33 cellular contexts compared by ENCODE assay signal in the genomic region with DNA sequence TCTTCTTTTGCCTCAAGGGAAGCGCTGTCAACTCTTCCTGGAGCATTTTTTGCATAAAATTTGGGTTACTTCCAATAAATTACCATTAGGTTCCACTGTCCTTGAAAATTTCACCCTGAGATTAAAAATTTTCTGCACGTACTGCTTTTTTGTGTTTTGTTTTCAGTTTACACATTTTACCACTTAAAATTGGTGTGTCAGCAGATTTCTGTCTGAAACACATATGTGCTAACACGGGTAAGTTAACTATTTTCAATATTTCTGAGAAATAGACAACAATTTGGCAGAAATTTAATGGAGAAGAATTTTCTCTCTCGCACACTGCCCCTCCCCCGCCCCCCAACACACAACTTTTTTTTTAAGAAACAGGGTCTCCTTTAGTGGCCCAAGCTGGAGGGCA.
"Had no signal": no experiment of that assay in that cellular context is flagged by ENCODE, and none has a peak within 500 bp of the region (broad histone marks: within the 10 kb centered on the region; RNA-seq: fewer than 3 reads in every experiment).

No MANE protein-coding gene starts in this region.

- H3K4me3 Mint-ChIP-seq: activated CD4-positive, alpha-beta memory T cell treated with anti-CD3 and anti-CD28 coated beads for 36 hours; activated CD4-positive, alpha-beta T cell treated with anti-CD3 and anti-CD28 coated beads for 36 hours; activated CD4-positive, alpha-beta T cell treated with anti-CD3 and anti-CD28 coated beads, Interleukin-2, amount 10 ng/mL, durations not matched to agents 24 days and 14 days; activated CD8-positive, alpha-beta memory T cell treated with anti-CD3 and anti-CD28 coated beads, Interleukin-2, amount 10 ng/mL, durations not matched to agents 7 days and 5 days; activated CD8-positive, alpha-beta T cell treated with anti-CD3 and anti-CD28 coated beads, Interleukin-2, amount 10 ng/mL, durations not matched to agents 7 days and 5 days; activated naive CD4-positive, alpha-beta T cell treated with anti-CD3 and anti-CD28 coated beads, Interleukin-2, amount 10 ng/mL, durations not matched to agents 7 days and 5 days; activated naive CD8-positive, alpha-beta T cell treated with anti-CD3 and anti-CD28 coated beads, Interleukin-2, amount 10 ng/mL, durations not matched to agents 7 days and 5 days; activated T-helper 1 cell treated with anti-CD3 and anti-CD28 coated beads, Interleukin-12 subunit alpha, Interleukin-12 subunit beta, Interleukin-2, Interleukin-4 antibody, amounts not matched to agents 30 ng/mL and 10 ng/mL and 1 ng/mL, durations not matched to agents 14 hours and 24 hours and 36 hours; brain; endodermal cell had no signal

- H3K4me2 ChIP-seq: hepatocyte had no signal

- H2AFZ ChIP-seq: hepatocyte had no signal

- H3K27me3 ChIP-seq: ascending aorta, breast epithelium, cardiac muscle cell, colonic mucosa, dorsolateral prefrontal cortex, esophagus muscularis mucosa, foreskin keratinocyte, gastroesophageal sphincter, heart right ventricle, hepatocyte had no signal

- H3K27ac Mint-ChIP-seq: activated CD4-positive, alpha-beta memory T cell treated with anti-CD3 and anti-CD28 coated beads for 36 hours; activated CD4-positive, alpha-beta T cell treated with anti-CD3 and anti-CD28 coated beads for 36 hours; activated CD4-positive, alpha-beta T cell treated with anti-CD3 and anti-CD28 coated beads, Interleukin-2, amount 10 ng/mL, durations not matched to agents 24 days and 14 days; activated CD8-positive, alpha-beta memory T cell treated with anti-CD3 and anti-CD28 coated beads, Interleukin-2, amount 10 ng/mL, durations not matched to agents 7 days and 5 days; activated CD8-positive, alpha-beta T cell treated with anti-CD3 and anti-CD28 coated beads, Interleukin-2, amount 10 ng/mL, durations not matched to agents 7 days and 5 days; activated naive CD4-positive, alpha-beta T cell treated with anti-CD3 and anti-CD28 coated beads, Interleukin-2, amount 10 ng/mL, durations not matched to agents 7 days and 5 days; activated naive CD4-positive, alpha-beta T cell treated with anti-CD3 and anti-CD28 coated beads, Interleukin-2, amount 50 U/mL, for 72 hours; activated naive CD8-positive, alpha-beta T cell treated with anti-CD3 and anti-CD28 coated beads, Interleukin-2, amount 10 ng/mL, durations not matched to agents 7 days and 5 days; activated T-helper 1 cell treated with anti-CD3 and anti-CD28 coated beads, Interleukin-12 subunit alpha, Interleukin-12 subunit beta, Interleukin-2, Interleukin-4 antibody, amounts not matched to agents 30 ng/mL and 10 ng/mL and 1 ng/mL, durations not matched to agents 14 hours and 24 hours and 36 hours; activated T-helper 2 cell treated with anti-CD3 and anti-CD28 coated beads, Interferon-gamma antibody, Interleukin-2, Interleukin-4, amounts not matched to agents 10 μg/mL and 5 μg/mL and 100 μg/mL, durations not matched to agents 14 hours and 24 hours and 36 hours; brain; endodermal cell had no signal

- H3K4me1 ChIP-seq: ascending aorta, breast epithelium, colonic mucosa, esophagus muscularis mucosa, foreskin keratinocyte, gastroesophageal sphincter, heart right ventricle had no signal

- H3K4me1 Mint-ChIP-seq: activated naive CD4-positive, alpha-beta T cell treated with anti-CD3 and anti-CD28 coated beads, Interleukin-2, amount 10 ng/mL, durations not matched to agents 7 days and 5 days; activated naive CD8-positive, alpha-beta T cell treated with anti-CD3 and anti-CD28 coated beads, Interleukin-2, amount 10 ng/mL, durations not matched to agents 7 days and 5 days; brain; endodermal cell had no signal

- H3K36me3 ChIP-seq: ascending aorta, breast epithelium, cardiac muscle cell, colonic mucosa, esophagus muscularis mucosa, gastroesophageal sphincter, heart right ventricle had no signal

- DNase-seq: activated CD4-positive, alpha-beta memory T cell treated with anti-CD3 and anti-CD28 coated beads for 36 hours; activated CD4-positive, alpha-beta T cell treated with anti-CD3 and anti-CD28 coated beads for 36 hours; activated CD4-positive, alpha-beta T cell treated with anti-CD3 and anti-CD28 coated beads, Interleukin-2, amount 10 ng/mL, durations not matched to agents 24 days and 14 days; activated CD4-positive, CD25-positive, alpha-beta regulatory T cell; activated CD4-positive, CD25-positive, alpha-beta regulatory T cell treated with anti-CD3 and anti-CD28 coated beads, Interleukin-2, amount 50 U/mL, for 72 hours; activated CD8-positive, alpha-beta memory T cell treated with anti-CD3 and anti-CD28 coated beads, Interleukin-2, amount 10 ng/mL, durations not matched to agents 7 days and 5 days; activated CD8-positive, alpha-beta memory T cell treated with anti-CD3 and anti-CD28 coated beads, Interleukin-2, amount 50 U/mL, for 4 hours; activated CD8-positive, alpha-beta T cell treated with anti-CD3 and anti-CD28 coated beads, Interleukin-2, amount 10 ng/mL, durations not matched to agents 7 days and 5 days; activated gamma-delta T cell; activated naive CD4-positive, alpha-beta T cell; activated naive CD4-positive, alpha-beta T cell treated with anti-CD3 and anti-CD28 coated beads, Interleukin-2, amount 10 ng/mL, durations not matched to agents 7 days and 5 days; activated naive CD8-positive, alpha-beta T cell treated with anti-CD3 and anti-CD28 coated beads, Interleukin-2, amount 10 ng/mL, durations not matched to agents 7 days and 5 days; activated T-cell treated with anti-CD3 and anti-CD28 coated beads, Interleukin-2, amount 50 U/mL, for 1 hour; activated T-cell treated with anti-CD3 and anti-CD28 coated beads, Interleukin-2, amount 50 U/mL, for 48 hours; central memory CD4-positive, alpha-beta T cell; cerebellar nuclear complex; colonic mucosa; dorsolateral prefrontal cortex; effector memory CD4-positive, alpha-beta T cell; endodermal cell; foreskin keratinocyte; heart right ventricle; T-helper 2 cell had no signal

- H3K9me3 ChIP-seq: ascending aorta, breast epithelium, colonic mucosa, esophagus muscularis mucosa, gastroesophageal sphincter, heart right ventricle had no signal

- H3K9me3 Mint-ChIP-seq: activated CD4-positive, alpha-beta memory T cell treated with anti-CD3 and anti-CD28 coated beads for 36 hours; activated naive CD4-positive, alpha-beta T cell treated with anti-CD3 and anti-CD28 coated beads, Interleukin-2, amount 10 ng/mL, durations not matched to agents 7 days and 5 days; activated naive CD4-positive, alpha-beta T cell treated with anti-CD3 and anti-CD28 coated beads, Interleukin-2, amount 50 U/mL, for 72 hours; activated naive CD8-positive, alpha-beta T cell treated with anti-CD3 and anti-CD28 coated beads, Interleukin-2, amount 10 ng/mL, durations not matched to agents 7 days and 5 days; activated T-helper 1 cell treated with anti-CD3 and anti-CD28 coated beads, Interleukin-12 subunit alpha, Interleukin-12 subunit beta, Interleukin-2, Interleukin-4 antibody, amounts not matched to agents 30 ng/mL and 10 ng/mL and 1 ng/mL, durations not matched to agents 14 hours and 24 hours and 36 hours; activated T-helper 2 cell treated with anti-CD3 and anti-CD28 coated beads, Interferon-gamma antibody, Interleukin-2, Interleukin-4, amounts not matched to agents 10 μg/mL and 5 μg/mL and 100 μg/mL, durations not matched to agents 14 hours and 24 hours and 36 hours had no signal

- H3K36me3 Mint-ChIP-seq: activated CD4-positive, alpha-beta memory T cell treated with anti-CD3 and anti-CD28 coated beads for 36 hours; activated CD8-positive, alpha-beta memory T cell treated with anti-CD3 and anti-CD28 coated beads, Interleukin-2, amount 10 ng/mL, durations not matched to agents 7 days and 5 days; activated naive CD4-positive, alpha-beta T cell treated with anti-CD3 and anti-CD28 coated beads, Interleukin-2, amount 10 ng/mL, durations not matched to agents 7 days and 5 days; activated naive CD4-positive, alpha-beta T cell treated with anti-CD3 and anti-CD28 coated beads, Interleukin-2, amount 50 U/mL, for 72 hours; brain had no signal

- H3K4me3 ChIP-seq: ascending aorta, breast epithelium, cardiac muscle cell, colonic mucosa, dorsolateral prefrontal cortex, esophagus muscularis mucosa, gastroesophageal sphincter, heart right ventricle, hepatocyte had no signal

- H3K27ac ChIP-seq: ascending aorta, breast epithelium, cardiac muscle cell, colonic mucosa, dorsolateral prefrontal cortex, esophagus muscularis mucosa, foreskin keratinocyte, gastroesophageal sphincter, heart right ventricle, hepatocyte had no signal

- ATAC-seq: activated CD4-positive, alpha-beta T cell treated with anti-CD3 and anti-CD28 coated beads for 36 hours; activated CD8-positive, alpha-beta memory T cell treated with anti-CD3 and anti-CD28 coated beads, Interleukin-2, amount 10 ng/mL, durations not matched to agents 7 days and 5 days; activated CD8-positive, alpha-beta T cell treated with anti-CD3 and anti-CD28 coated beads, Interleukin-2, amount 10 ng/mL, durations not matched to agents 7 days and 5 days; activated naive CD4-positive, alpha-beta T cell treated with anti-CD3 and anti-CD28 coated beads, Interleukin-2, amount 50 U/mL, for 72 hours; foreskin keratinocyte; gastroesophageal sphincter; heart right ventricle had no signal

- H3K79me2 ChIP-seq: hepatocyte had no signal
